Comparison of ENCODE assay signal across 1 cellular context in the genomic region with DNA sequence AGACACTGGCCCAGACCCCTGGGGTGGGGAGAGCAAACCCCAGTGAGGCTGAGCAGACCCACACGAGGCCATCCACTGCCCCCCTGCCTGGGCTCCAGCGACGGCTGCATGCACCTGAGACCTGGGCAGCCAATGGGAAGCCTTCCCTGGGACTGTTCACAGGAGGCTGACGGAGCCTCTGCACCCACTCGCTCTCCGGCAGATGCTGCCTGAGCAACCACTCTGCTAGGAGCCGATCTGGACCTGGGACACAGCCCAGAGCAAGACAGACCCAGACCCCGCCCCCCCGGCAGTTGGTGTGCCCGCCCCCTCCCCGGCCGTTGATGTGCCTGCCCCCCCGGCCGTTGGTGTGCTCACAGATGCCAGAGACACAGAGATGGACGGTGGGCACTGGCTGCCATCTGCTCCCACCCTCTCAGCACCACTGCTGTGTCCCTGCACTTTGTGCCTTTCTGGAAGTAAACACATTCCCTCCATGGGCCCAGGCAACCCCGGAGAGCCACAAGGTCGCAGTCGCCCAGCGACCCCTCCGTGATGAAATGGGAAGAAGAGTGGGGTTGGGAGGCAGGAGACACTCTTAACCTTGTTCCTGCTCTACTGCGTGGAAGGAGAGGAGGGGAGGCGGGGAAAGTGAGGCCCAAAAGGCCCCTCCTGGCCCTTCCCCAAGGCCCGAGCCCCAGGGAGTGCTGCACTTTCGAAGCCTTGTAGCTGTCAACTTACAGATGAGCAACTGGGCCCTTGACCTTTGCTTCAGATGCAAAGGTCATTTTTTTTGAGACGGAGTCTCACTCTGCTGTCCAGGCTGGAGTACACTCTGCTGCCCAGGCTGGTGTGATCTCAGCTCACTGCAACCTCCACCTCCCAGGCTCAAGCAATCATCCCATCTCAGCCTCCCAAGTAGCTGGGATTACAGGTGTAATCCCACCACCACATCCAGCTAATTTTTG.
TF ChIP-seq lines count a peak whose summit lies in the region.

No MANE protein-coding gene starts in this region.

TF ChIP-seq in GM23338, 12 proteins besides CTCF, POLR2A, EP300 and RAD21:
- TF ChIP-seq JUNB (IDR thresholded peaks at IDR 0.05; ENCODE audit: unreplicated experiment) (no peak), NANOG (IDR thresholded peaks at IDR 0.05; ENCODE audit: borderline replicate concordance) (no peak), CREB1 (CRISPR knock-in tag; IDR thresholded peaks at IDR 0.05; ENCODE audit: low read depth) (no peak), ZNF114 (CRISPR knock-in tag; IDR thresholded peaks at IDR 0.05) (no peak), EZH2 (IDR thresholded peaks at IDR 0.05; ENCODE audit: low read depth, unreplicated experiment) (no peak), ZNF331 (CRISPR knock-in tag; IDR thresholded peaks at IDR 0.05; ENCODE audit: low read depth) (no peak), POLR2AphosphoS5 (IDR thresholded peaks at IDR 0.05; ENCODE audit: low read depth) (no peak), STAT1 (IDR thresholded peaks at IDR 0.05; ENCODE audit: unreplicated experiment) (no peak), ETS1 (IDR thresholded peaks at IDR 0.05) (no peak), ZNF462 (CRISPR knock-in tag; IDR thresholded peaks at IDR 0.05) (no peak), EZH2phosphoT487 (IDR thresholded peaks at IDR 0.05; ENCODE audit: unreplicated experiment) (no peak)
- TF ChIP-seq, protein P1, sequence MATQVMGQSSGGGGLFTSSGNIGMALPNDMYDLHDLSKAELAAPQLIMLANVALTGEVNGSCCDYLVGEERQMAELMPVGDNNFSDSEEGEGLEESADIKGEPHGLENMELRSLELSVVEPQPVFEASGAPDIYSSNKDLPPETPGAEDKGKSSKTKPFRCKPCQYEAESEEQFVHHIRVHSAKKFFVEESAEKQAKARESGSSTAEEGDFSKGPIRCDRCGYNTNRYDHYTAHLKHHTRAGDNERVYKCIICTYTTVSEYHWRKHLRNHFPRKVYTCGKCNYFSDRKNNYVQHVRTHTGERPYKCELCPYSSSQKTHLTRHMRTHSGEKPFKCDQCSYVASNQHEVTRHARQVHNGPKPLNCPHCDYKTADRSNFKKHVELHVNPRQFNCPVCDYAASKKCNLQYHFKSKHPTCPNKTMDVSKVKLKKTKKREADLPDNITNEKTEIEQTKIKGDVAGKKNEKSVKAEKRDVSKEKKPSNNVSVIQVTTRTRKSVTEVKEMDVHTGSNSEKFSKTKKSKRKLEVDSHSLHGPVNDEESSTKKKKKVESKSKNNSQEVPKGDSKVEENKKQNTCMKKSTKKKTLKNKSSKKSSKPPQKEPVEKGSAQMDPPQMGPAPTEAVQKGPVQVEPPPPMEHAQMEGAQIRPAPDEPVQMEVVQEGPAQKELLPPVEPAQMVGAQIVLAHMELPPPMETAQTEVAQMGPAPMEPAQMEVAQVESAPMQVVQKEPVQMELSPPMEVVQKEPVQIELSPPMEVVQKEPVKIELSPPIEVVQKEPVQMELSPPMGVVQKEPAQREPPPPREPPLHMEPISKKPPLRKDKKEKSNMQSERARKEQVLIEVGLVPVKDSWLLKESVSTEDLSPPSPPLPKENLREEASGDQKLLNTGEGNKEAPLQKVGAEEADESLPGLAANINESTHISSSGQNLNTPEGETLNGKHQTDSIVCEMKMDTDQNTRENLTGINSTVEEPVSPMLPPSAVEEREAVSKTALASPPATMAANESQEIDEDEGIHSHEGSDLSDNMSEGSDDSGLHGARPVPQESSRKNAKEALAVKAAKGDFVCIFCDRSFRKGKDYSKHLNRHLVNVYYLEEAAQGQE (IDR thresholded peaks at IDR 0.05; ENCODE audit: unreplicated experiment): no peak
TF ChIP-seq in GM23338: peak in this region for 0.
